In the genomic region with DNA sequence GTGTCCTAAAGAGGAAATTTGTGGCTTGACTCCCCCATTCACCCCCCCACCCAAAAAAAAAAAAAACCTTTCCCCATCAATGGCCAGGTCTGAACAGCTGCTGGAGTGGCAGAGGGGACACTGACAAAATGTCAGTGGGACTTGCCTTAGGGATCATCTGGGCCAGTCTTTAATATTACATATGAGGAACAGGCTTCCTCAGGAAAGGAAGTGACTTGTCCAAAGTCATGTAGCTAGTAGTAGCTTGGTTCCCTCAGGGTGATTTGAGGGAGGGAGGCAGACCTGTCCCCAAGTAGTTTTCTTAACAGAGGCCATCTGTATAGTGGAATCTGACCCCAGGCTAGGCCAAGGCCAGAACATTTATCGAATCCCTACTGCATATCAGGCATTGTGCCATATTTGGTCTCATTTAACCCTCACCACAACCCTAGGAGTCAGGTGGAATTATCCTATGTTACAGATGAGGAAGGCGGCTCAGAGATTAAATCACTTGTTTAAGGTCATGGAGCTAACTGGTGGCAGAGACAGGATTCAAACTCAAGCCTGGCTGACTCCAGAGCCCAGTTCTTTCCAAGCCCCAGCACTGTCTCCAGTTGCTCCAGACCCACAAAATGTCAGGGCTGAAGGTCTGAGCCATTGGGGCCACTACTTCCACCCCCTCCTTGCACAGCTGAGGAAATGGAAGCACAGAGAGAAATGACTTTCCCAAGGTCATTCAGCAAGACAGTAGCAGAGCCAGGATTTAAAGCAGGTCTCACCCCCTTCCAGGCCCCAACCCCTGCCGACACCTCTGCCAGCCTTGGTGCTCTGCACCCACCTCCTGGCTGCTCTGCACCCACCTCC, we compare ENCODE assay signal across 1 cellular context.
TF ChIP-seq lines count a peak whose summit lies in the region.

No MANE protein-coding gene starts in this region.

TF ChIP-seq in SK-N-SH, 30 proteins besides CTCF, POLR2A, EP300 and RAD21:
- TF ChIP-seq EZH2phosphoT487 (IDR thresholded peaks at IDR 0.05; ENCODE audit: borderline replicate concordance, low read depth) (no peak), YY1 (IDR thresholded peaks at IDR 0.05; ENCODE audit: low read depth) (no peak), GABPA (IDR thresholded peaks at IDR 0.05; ENCODE audit: low read depth) (no peak), USF1 (IDR thresholded peaks at IDR 0.05; ENCODE audit: borderline replicate concordance, low read depth) (no peak), TCF12 (IDR thresholded peaks at IDR 0.05) (no peak), MXI1 (IDR thresholded peaks at IDR 0.05; ENCODE audit: low read depth, low read length) (no peak), IRF3 (IDR thresholded peaks at IDR 0.05; ENCODE audit: low read depth, low read length) (no peak), NFIC (IDR thresholded peaks at IDR 0.05; ENCODE audit: borderline replicate concordance) (no peak), TEAD4 (IDR thresholded peaks at IDR 0.05; ENCODE audit: borderline replicate concordance, insufficient read depth) (no peak), RCOR1 (IDR thresholded peaks at IDR 0.05; ENCODE audit: low read length) (no peak), NRF1 (IDR thresholded peaks at IDR 0.05; ENCODE audit: low read depth, low read length) (no peak), GATA2 (CRISPR knock-in tag; IDR thresholded peaks at IDR 0.05) (no peak), POLR2AphosphoS5 (IDR thresholded peaks at IDR 0.05; ENCODE audit: low read depth, low read length) (no peak), SMC3 (IDR thresholded peaks at IDR 0.05; ENCODE audit: low read depth, low read length) (no peak), FOXJ3 (CRISPR knock-in tag; IDR thresholded peaks at IDR 0.05) (no peak), USF2 (IDR thresholded peaks at IDR 0.05; ENCODE audit: borderline replicate concordance, low read depth, low read length) (no peak)
- TF ChIP-seq, protein P1, sequence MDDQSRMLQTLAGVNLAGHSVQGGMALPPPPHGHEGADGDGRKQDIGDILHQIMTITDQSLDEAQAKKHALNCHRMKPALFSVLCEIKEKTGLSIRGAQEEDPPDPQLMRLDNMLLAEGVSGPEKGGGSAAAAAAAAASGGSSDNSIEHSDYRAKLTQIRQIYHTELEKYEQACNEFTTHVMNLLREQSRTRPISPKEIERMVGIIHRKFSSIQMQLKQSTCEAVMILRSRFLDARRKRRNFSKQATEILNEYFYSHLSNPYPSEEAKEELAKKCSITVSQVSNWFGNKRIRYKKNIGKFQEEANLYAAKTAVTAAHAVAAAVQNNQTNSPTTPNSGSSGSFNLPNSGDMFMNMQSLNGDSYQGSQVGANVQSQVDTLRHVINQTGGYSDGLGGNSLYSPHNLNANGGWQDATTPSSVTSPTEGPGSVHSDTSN (IDR thresholded peaks at IDR 0.05) = no peak
